In the genomic region with DNA sequence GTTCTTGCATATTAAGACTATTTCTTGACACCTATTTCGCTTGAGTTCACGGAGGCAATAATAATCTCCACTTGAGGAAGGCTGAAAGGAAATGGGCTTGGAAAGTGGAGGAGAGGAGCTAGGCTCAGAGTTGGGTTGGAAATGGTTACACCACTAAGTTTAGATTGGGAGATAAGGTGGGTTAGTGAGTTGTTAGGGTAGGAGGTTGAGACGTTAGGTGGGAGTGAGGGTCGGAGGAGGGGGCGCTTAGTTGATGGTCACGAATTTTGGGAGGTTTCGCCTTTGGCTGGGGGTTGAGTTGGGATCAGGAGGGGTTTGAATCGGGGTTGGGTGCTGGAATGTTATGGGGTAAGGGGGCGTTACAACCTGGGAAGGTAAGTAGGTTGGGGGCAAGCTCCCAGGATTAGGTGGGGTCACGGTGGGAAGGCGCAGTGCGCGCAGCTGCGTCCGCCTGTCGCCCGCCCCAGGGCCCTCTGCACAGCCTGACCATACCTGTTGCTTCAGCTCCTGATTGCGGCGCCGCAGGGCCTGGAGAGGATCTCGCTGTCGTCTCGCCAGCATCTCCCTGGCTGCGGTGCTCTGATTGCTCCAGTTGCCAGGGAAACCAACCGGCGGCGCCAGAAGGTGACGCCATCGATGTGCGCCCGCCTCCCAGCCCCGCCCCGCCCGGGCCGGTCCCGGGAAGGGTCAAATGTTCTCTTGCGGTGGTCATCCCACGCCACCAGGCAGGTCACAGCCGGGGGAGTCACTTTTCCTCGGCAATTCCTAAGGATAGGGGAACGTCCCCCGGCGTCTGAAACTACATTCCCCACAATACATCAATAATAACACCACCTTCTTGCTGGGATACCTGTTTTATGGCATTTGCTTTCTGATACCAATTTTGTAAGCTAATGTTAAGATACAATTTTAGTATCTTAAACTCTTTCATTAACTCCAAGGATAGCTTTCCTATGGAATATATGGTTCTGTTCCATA, we compare ENCODE assay signal across 1 cellular context.
TF ChIP-seq lines count a peak whose summit lies in the region.

A gene (minus strand): TSS at position 606 of the 978 bp plus-strand sequence. CDS start 45 bp downstream, at position 561.

TF ChIP-seq in K562, 482 proteins besides CTCF, POLR2A, EP300 and RAD21 (continued from another document and continues in another):
- TF ChIP-seq, protein P1, sequence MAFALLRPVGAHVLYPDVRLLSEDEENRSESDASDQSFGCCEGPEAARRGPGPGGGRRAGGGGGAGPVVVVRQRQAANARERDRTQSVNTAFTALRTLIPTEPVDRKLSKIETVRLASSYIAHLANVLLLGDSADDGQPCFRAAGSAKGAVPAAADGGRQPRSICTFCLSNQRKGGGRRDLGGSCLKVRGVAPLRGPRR (CRISPR knock-in tag; IDR thresholded peaks at IDR 0.05), result no peak
- TF ChIP-seq CREM (IDR thresholded peaks at IDR 0.05; ENCODE audit: low read depth) (peak; percentile 99), CBX2 (IDR thresholded peaks at IDR 0.05; ENCODE audit: insufficient read depth, low read length, poor library complexity, severe bottlenecking) (no peak), SIN3B (IDR thresholded peaks at IDR 0.05; ENCODE audit: low read depth) (peak; percentile 70), TCFL5 (CRISPR knock-in tag; conservative IDR thresholded peaks at IDR 0.05) (no peak), NR2C1 (IDR thresholded peaks at IDR 0.05) (peak; percentile 76), NR2C1 (tag; IDR thresholded peaks at IDR 0.05) (peak; percentile 78), ZNF347 (CRISPR knock-in tag; IDR thresholded peaks at IDR 0.05; ENCODE audit: low read depth) (no peak), ZNF274 (IDR thresholded peaks at IDR 0.05; ENCODE audit: borderline replicate concordance, low read depth, low read length) (no peak), ZNF253 (CRISPR knock-in tag; conservative IDR thresholded peaks at IDR 0.05) (no peak), PYGO2 (tag; IDR thresholded peaks at IDR 0.05) (no peak), NCOR1 (IDR thresholded peaks at IDR 0.05) (no peak), FOS (IDR thresholded peaks at IDR 0.05; ENCODE audit: extremely low read depth, insufficient read length) (no peak), POLR2AphosphoS5 (IDR thresholded peaks at IDR 0.05; ENCODE audit: control insufficient read depth, insufficient read depth, low read depth, low read length) (peak; percentile 74), ZNF507 (tag; conservative IDR thresholded peaks at IDR 0.05) (no peak), SIN3A (IDR thresholded peaks at IDR 0.05; ENCODE audit: borderline replicate concordance in 2 of 2, control insufficient read depth in 1 of 2, low read depth in 2 of 2, low read length in 2 of 2) (no peak), RCOR1 (IDR thresholded peaks at IDR 0.05; ENCODE audit: borderline replicate concordance in 1 of 2, low read depth in 2 of 2, low read length in 2 of 2) (peak; percentile 62 to 99; a peak in 3 of 4 replicates), FOXA3 (CRISPR knock-in tag; conservative IDR thresholded peaks at IDR 0.05 in 1 of 2, IDR thresholded peaks at IDR 0.05 in 1 of 2) (no peak), ZKSCAN1 (IDR thresholded peaks at IDR 0.05; ENCODE audit: low read depth, low read length) (peak; percentile 56; the same call in 1 of the 2 replicates), ETV1 (tag; conservative IDR thresholded peaks at IDR 0.05; ENCODE audit: low read depth) (no peak)
- TF ChIP-seq, protein P2, sequence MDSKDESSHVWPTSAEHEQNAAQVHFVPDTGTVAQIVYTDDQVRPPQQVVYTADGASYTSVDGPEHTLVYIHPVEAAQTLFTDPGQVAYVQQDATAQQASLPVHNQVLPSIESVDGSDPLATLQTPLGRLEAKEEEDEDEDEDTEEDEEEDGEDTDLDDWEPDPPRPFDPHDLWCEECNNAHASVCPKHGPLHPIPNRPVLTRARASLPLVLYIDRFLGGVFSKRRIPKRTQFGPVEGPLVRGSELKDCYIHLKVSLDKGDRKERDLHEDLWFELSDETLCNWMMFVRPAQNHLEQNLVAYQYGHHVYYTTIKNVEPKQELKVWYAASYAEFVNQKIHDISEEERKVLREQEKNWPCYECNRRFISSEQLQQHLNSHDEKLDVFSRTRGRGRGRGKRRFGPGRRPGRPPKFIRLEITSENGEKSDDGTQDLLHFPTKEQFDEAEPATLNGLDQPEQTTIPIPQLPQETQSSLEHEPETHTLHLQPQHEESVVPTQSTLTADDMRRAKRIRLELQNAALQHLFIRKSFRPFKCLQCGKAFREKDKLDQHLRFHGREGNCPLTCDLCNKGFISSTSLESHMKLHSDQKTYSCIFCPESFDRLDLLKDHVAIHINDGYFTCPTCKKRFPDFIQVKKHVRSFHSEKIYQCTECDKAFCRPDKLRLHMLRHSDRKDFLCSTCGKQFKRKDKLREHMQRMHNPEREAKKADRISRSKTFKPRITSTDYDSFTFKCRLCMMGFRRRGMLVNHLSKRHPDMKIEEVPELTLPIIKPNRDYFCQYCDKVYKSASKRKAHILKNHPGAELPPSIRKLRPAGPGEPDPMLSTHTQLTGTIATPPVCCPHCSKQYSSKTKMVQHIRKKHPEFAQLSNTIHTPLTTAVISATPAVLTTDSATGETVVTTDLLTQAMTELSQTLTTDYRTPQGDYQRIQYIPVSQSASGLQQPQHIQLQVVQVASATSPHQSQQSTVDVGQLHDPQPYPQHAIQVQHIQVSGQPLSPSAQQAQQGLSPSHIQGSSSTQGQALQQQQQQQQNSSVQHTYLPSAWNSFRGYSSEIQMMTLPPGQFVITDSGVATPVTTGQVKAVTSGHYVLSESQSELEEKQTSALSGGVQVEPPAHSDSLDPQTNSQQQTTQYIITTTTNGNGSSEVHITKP (IDR thresholded peaks at IDR 0.05; ENCODE audit: partially characterized antibody), result no peak
- TF ChIP-seq, protein P3, sequence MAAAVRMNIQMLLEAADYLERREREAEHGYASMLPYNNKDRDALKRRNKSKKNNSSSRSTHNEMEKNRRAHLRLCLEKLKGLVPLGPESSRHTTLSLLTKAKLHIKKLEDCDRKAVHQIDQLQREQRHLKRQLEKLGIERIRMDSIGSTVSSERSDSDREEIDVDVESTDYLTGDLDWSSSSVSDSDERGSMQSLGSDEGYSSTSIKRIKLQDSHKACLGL (CRISPR knock-in tag; IDR thresholded peaks at IDR 0.05; ENCODE audit: borderline replicate concordance, poor library complexity, severe bottlenecking), result no peak
- TF ChIP-seq, protein P4, sequence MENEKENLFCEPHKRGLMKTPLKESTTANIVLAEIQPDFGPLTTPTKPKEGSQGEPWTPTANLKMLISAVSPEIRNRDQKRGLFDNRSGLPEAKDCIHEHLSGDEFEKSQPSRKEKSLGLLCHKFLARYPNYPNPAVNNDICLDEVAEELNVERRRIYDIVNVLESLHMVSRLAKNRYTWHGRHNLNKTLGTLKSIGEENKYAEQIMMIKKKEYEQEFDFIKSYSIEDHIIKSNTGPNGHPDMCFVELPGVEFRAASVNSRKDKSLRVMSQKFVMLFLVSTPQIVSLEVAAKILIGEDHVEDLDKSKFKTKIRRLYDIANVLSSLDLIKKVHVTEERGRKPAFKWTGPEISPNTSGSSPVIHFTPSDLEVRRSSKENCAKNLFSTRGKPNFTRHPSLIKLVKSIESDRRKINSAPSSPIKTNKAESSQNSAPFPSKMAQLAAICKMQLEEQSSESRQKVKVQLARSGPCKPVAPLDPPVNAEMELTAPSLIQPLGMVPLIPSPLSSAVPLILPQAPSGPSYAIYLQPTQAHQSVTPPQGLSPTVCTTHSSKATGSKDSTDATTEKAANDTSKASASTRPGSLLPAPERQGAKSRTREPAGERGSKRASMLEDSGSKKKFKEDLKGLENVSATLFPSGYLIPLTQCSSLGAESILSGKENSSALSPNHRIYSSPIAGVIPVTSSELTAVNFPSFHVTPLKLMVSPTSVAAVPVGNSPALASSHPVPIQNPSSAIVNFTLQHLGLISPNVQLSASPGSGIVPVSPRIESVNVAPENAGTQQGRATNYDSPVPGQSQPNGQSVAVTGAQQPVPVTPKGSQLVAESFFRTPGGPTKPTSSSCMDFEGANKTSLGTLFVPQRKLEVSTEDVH (IDR thresholded peaks at IDR 0.05; ENCODE audit: low read depth, partially characterized antibody), result no peak
- TF ChIP-seq, protein P5, sequence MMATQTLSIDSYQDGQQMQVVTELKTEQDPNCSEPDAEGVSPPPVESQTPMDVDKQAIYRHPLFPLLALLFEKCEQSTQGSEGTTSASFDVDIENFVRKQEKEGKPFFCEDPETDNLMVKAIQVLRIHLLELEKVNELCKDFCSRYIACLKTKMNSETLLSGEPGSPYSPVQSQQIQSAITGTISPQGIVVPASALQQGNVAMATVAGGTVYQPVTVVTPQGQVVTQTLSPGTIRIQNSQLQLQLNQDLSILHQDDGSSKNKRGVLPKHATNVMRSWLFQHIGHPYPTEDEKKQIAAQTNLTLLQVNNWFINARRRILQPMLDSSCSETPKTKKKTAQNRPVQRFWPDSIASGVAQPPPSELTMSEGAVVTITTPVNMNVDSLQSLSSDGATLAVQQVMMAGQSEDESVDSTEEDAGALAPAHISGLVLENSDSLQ (IDR thresholded peaks at IDR 0.05), result no peak
- TF ChIP-seq, protein P6, sequence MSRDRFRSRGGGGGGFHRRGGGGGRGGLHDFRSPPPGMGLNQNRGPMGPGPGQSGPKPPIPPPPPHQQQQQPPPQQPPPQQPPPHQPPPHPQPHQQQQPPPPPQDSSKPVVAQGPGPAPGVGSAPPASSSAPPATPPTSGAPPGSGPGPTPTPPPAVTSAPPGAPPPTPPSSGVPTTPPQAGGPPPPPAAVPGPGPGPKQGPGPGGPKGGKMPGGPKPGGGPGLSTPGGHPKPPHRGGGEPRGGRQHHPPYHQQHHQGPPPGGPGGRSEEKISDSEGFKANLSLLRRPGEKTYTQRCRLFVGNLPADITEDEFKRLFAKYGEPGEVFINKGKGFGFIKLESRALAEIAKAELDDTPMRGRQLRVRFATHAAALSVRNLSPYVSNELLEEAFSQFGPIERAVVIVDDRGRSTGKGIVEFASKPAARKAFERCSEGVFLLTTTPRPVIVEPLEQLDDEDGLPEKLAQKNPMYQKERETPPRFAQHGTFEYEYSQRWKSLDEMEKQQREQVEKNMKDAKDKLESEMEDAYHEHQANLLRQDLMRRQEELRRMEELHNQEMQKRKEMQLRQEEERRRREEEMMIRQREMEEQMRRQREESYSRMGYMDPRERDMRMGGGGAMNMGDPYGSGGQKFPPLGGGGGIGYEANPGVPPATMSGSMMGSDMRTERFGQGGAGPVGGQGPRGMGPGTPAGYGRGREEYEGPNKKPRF (IDR thresholded peaks at IDR 0.05; ENCODE audit: low read depth, low read length), result no peak
- TF ChIP-seq, protein P7, sequence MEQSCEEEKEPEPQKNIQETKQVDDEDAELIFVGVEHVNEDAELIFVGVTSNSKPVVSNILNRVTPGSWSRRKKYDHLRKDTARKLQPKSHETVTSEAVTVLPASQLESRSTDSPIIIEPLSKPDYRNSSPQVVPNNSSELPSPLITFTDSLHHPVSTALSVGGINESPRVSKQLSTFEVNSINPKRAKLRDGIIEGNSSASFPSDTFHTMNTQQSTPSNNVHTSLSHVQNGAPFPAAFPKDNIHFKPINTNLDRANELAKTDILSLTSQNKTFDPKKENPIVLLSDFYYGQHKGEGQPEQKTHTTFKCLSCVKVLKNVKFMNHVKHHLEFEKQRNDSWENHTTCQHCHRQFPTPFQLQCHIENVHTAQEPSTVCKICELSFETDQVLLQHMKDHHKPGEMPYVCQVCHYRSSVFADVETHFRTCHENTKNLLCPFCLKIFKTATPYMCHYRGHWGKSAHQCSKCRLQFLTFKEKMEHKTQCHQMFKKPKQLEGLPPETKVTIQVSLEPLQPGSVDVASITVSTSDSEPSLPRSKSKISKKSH (CRISPR knock-in tag; IDR thresholded peaks at IDR 0.05), result no peak
- TF ChIP-seq, protein P8, sequence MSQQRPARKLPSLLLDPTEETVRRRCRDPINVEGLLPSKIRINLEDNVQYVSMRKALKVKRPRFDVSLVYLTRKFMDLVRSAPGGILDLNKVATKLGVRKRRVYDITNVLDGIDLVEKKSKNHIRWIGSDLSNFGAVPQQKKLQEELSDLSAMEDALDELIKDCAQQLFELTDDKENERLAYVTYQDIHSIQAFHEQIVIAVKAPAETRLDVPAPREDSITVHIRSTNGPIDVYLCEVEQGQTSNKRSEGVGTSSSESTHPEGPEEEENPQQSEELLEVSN (IDR thresholded peaks at IDR 0.05; ENCODE audit: borderline replicate concordance in 1 of 2, extremely low read depth in 1 of 2, insufficient read depth in 1 of 2, insufficient read length in 1 of 2, low read depth in 1 of 2, low read length in 1 of 2, poor library complexity in 1 of 2, severe bottlenecking in 1 of 2), result no peak
